Comparison of ENCODE assay signal across 13 cellular contexts in genomic region chr3:11362600-11362999, GRCh38.
"Had no signal": no experiment of that assay in that cellular context is flagged by ENCODE, and none has a peak within 500 bp of the region (broad histone marks: within the 10 kb centered on the region; RNA-seq: fewer than 3 reads in every experiment).

No MANE protein-coding gene starts in this region.

- ATAC-seq: stimulated activated memory B cell treated with anti-CD40 and anti-IgM and Interleukin-4, amounts not matched to agents 10 μg/mL and 1 μg/mL and 100 μg/mL, for 72 hours; WTC11 had no signal

- H3K27ac Mint-ChIP-seq: activated CD4-positive, alpha-beta T cell treated with anti-CD3 and anti-CD28 coated beads, Interleukin-2, amount 10 ng/mL, durations not matched to agents 7 days and 5 days; activated naive CD8-positive, alpha-beta T cell; stimulated activated memory B cell treated with anti-CD40 and anti-IgM and Interleukin-4, amounts not matched to agents 10 μg/mL and 1 μg/mL and 100 μg/mL, for 72 hours; T-helper 1 cell treated with Interleukin-12 subunit alpha and Interleukin-12 subunit beta and Interleukin-4 antibody, amounts not matched to agents 30 μg/mL and 1 μg/mL, for 36 hours; WTC11 had no signal

- H3K27me3 ChIP-seq: brain microvascular endothelial cell, dorsolateral prefrontal cortex, tibial nerve, vagina had no signal

- H3K9me3 Mint-ChIP-seq: activated CD4-positive, alpha-beta T cell treated with anti-CD3 and anti-CD28 coated beads, Interleukin-2, amount 10 ng/mL, durations not matched to agents 7 days and 5 days; stimulated activated memory B cell treated with anti-CD40 and anti-IgM and Interleukin-4, amounts not matched to agents 10 μg/mL and 1 μg/mL and 100 μg/mL, for 72 hours; T-helper 1 cell treated with Interleukin-12 subunit alpha and Interleukin-12 subunit beta and Interleukin-4 antibody, amounts not matched to agents 30 μg/mL and 1 μg/mL, for 36 hours; WTC11 had no signal

- H3K4me3 Mint-ChIP-seq: activated CD4-positive, alpha-beta T cell treated with anti-CD3 and anti-CD28 coated beads, Interleukin-2, amount 10 ng/mL, durations not matched to agents 7 days and 5 days; activated naive CD8-positive, alpha-beta T cell; stimulated activated memory B cell treated with anti-CD40 and anti-IgM and Interleukin-4, amounts not matched to agents 10 μg/mL and 1 μg/mL and 100 μg/mL, for 72 hours; T-helper 1 cell treated with Interleukin-12 subunit alpha and Interleukin-12 subunit beta and Interleukin-4 antibody, amounts not matched to agents 30 μg/mL and 1 μg/mL, for 36 hours; WTC11 had no signal

- H3K4me3 ChIP-seq: dorsolateral prefrontal cortex, tibial nerve, vagina had no signal

- H3K27ac ChIP-seq: brain microvascular endothelial cell, parathyroid adenoma, tibial nerve, vagina had no signal

- H3K27me3 Mint-ChIP-seq: activated CD4-positive, alpha-beta T cell treated with anti-CD3 and anti-CD28 coated beads, Interleukin-2, amount 10 ng/mL, durations not matched to agents 7 days and 5 days; activated naive CD8-positive, alpha-beta T cell; stimulated activated memory B cell treated with anti-CD40 and anti-IgM and Interleukin-4, amounts not matched to agents 10 μg/mL and 1 μg/mL and 100 μg/mL, for 72 hours had no signal

- H3K9me3 ChIP-seq: tibial nerve, vagina had no signal

- H3K4me1 Mint-ChIP-seq: activated CD4-positive, alpha-beta T cell treated with anti-CD3 and anti-CD28 coated beads, Interleukin-2, amount 10 ng/mL, durations not matched to agents 7 days and 5 days; stimulated activated memory B cell treated with anti-CD40 and anti-IgM and Interleukin-4, amounts not matched to agents 10 μg/mL and 1 μg/mL and 100 μg/mL, for 72 hours had no signal

- DNase-seq: activated CD4-positive, alpha-beta T cell treated with anti-CD3 and anti-CD28 coated beads, Interleukin-2, amount 10 ng/mL, durations not matched to agents 7 days and 5 days; activated gamma-delta T cell; brain microvascular endothelial cell; cerebellar nuclear complex; dorsolateral prefrontal cortex; small intestine had no signal
